8 cellular contexts compared by ENCODE assay signal in genomic region chr11:93783767-93784151, GRCh38. TPM values are rescaled to one million over a fixed set of nuclear protein-coding genes. Genes with fewer than 3 reads are reported as not detected.
DNase-seq lines count a peak whose midpoint lies in the region; ATAC-seq and TF ChIP-seq lines count a peak whose summit lies in the region.

No MANE protein-coding gene starts in this region.

- H3K4me3 ChIP-seq in WI38 (ENCODE audit: low read depth, low read length), result peak overlapping the region; percentile 85
- H3K4me3 ChIP-seq in left ventricle myocardium inferior, result peak overlapping the region; percentile 97
- H3K4me3 ChIP-seq in skin epidermis, result peak overlapping the region; percentile 71 to 96 (median 94)

- DNase-seq in NOMO-1 treated with DMSO at 0.1 percent for 48 hours (lab: John Stamatoyannopoulos, UW; ENCODE audit: unreplicated experiment) (peak; percentile 67), NOMO-1 (lab: John Stamatoyannopoulos, UW; ENCODE audit: unreplicated experiment in 2 of 2) (no peak), left ventricle myocardium inferior (no peak), HPDE6-E6E7 (ENCODE audit: extremely low spot score) (no peak), COLO668 (lab: John Stamatoyannopoulos, UW; ENCODE audit: unreplicated experiment) (no peak)

- peak overlapping the region; percentile 94 for H3K27ac ChIP-seq in left ventricle myocardium inferior (replicated peaks)
- peak overlapping the region in 19 of 21 experiments; percentile 17 to 98 (median 94) for H3K27ac ChIP-seq in skin epidermis

- TF ChIP-seq CTCF in WI38 (IDR thresholded peaks at IDR 0.05; ENCODE audit: low read depth, low read length), result no peak
- TF ChIP-seq CTCF in left ventricle myocardium inferior (IDR thresholded peaks at IDR 0.05; ENCODE audit: borderline replicate concordance), result no peak

- peaks cover 49% of the 10 kb centered on the region for H3K4me1 ChIP-seq in left ventricle myocardium inferior

- ATAC-seq in HG03045 (IDR thresholded peaks at IDR 0.05; ENCODE audit: unreplicated experiment), result peak; percentile 48

- no peaks in the 10 kb centered on the region for H3K9me3 ChIP-seq in left ventricle myocardium inferior (replicated peaks)

- intact Hi-C loops in left ventricle myocardium inferior (cut with micrococcal nuclease), result no loop called here

- peaks cover 8% of the 10 kb centered on the region for H3K36me3 ChIP-seq in left ventricle myocardium inferior

- no peaks in the 10 kb centered on the region for H3K27me3 ChIP-seq in left ventricle myocardium inferior (ENCODE audit: low read depth)

RNA-seq across cellular contexts. Expression of gene MED17, which starts 0.3 kb away (rescaled TPM):
- total RNA-seq in left ventricle myocardium inferior, result 21.0 TPM

RNA-seq across cellular contexts. Expression of gene C11orf54, which starts 42.3 kb away (rescaled TPM):
- total RNA-seq in left ventricle myocardium inferior, result 35.4 TPM

RNA-seq across cellular contexts. Expression of gene TAF1D, which starts 42.5 kb away (rescaled TPM):
- total RNA-seq in left ventricle myocardium inferior, result 32.6 TPM
